In the genomic region with DNA sequence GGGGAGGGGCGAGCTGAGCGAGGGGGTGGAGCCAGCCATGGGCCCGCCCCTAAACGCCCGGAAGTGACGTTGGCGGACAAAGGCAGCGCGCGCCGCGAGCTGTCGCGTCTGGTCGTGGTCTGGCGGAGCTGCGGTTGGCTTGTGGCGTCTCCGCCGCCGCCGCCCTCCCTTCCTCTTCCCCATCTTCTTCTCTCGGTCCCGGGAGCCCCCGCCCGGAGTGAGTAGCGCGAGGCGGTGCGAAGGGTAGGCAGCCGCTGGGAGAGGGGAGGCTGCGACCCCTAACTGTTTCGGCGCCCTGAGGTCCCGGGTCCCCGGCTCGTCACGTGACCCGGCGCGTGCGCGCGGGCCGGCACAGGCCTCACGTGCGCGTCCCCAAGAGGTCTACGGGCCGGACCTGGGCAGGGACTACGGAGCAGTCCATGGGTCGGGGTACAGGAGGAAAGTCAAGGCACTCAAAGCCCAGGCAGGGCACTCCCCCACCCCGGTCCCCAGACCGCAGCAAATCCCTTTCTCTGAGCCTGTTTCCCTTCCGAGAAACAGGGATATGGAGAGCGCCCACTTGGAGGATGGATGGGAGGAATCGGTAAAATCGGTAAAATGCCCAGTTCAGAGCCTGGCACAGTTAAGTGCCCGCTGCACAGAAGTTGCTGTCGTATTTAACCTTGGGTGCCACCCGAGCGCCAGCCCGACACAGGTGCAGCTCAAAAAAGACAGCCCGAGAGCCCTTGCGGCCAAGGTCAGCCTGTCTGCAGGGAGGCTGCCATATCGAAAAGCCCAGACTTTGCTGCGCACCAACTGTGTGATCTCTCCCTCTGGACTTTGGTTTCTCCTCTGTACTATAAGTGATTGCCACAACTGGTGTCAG, we compare ENCODE assay signal across 1 cellular context.
TF ChIP-seq lines count a peak whose summit lies in the region.

A gene with protein sequence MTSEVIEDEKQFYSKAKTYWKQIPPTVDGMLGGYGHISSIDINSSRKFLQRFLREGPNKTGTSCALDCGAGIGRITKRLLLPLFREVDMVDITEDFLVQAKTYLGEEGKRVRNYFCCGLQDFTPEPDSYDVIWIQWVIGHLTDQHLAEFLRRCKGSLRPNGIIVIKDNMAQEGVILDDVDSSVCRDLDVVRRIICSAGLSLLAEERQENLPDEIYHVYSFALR (plus strand): TSS at position 85 of the 865 bp plus-strand sequence. CDS start 6,541 bp downstream, outside the sequence.

TF ChIP-seq in HepG2, 621 proteins besides CTCF, POLR2A, EP300 and RAD21 (continued from another document and continues in another):
- TF ChIP-seq, protein P1, sequence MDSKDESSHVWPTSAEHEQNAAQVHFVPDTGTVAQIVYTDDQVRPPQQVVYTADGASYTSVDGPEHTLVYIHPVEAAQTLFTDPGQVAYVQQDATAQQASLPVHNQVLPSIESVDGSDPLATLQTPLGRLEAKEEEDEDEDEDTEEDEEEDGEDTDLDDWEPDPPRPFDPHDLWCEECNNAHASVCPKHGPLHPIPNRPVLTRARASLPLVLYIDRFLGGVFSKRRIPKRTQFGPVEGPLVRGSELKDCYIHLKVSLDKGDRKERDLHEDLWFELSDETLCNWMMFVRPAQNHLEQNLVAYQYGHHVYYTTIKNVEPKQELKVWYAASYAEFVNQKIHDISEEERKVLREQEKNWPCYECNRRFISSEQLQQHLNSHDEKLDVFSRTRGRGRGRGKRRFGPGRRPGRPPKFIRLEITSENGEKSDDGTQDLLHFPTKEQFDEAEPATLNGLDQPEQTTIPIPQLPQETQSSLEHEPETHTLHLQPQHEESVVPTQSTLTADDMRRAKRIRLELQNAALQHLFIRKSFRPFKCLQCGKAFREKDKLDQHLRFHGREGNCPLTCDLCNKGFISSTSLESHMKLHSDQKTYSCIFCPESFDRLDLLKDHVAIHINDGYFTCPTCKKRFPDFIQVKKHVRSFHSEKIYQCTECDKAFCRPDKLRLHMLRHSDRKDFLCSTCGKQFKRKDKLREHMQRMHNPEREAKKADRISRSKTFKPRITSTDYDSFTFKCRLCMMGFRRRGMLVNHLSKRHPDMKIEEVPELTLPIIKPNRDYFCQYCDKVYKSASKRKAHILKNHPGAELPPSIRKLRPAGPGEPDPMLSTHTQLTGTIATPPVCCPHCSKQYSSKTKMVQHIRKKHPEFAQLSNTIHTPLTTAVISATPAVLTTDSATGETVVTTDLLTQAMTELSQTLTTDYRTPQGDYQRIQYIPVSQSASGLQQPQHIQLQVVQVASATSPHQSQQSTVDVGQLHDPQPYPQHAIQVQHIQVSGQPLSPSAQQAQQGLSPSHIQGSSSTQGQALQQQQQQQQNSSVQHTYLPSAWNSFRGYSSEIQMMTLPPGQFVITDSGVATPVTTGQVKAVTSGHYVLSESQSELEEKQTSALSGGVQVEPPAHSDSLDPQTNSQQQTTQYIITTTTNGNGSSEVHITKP (CRISPR knock-in tag; IDR thresholded peaks at IDR 0.05; ENCODE audit: low read depth), result no peak
- TF ChIP-seq RFX5 (IDR thresholded peaks at IDR 0.05; ENCODE audit: low read depth, low read length) (no peak), ZFX (CRISPR knock-in tag; IDR thresholded peaks at IDR 0.05; ENCODE audit: low read depth) (peak; percentile 67), POLR2AphosphoS5 (IDR thresholded peaks at IDR 0.05; ENCODE audit: low read depth, low read length) (peak; percentile 89), SAP130 (CRISPR knock-in tag; IDR thresholded peaks at IDR 0.05; ENCODE audit: low read depth) (peak; percentile 86), ZNF383 (CRISPR knock-in tag; IDR thresholded peaks at IDR 0.05; ENCODE audit: borderline replicate concordance) (no peak), ZNF331 (CRISPR knock-in tag; IDR thresholded peaks at IDR 0.05) (0 out of 2 replicates have a peak, but pooled peaks have one; percentile 12), ZNF569 (CRISPR knock-in tag; IDR thresholded peaks at IDR 0.05; ENCODE audit: borderline replicate concordance) (no peak), ZNF775 (CRISPR knock-in tag; IDR thresholded peaks at IDR 0.05; ENCODE audit: borderline replicate concordance) (no peak), ZNF713 (CRISPR knock-in tag; IDR thresholded peaks at IDR 0.05) (no peak), ZSCAN25 (CRISPR knock-in tag; IDR thresholded peaks at IDR 0.05) (peak; percentile 60; the same call in 1 of the 2 replicates), MTF1 (CRISPR knock-in tag; IDR thresholded peaks at IDR 0.05) (no peak), RFXAP (CRISPR knock-in tag; IDR thresholded peaks at IDR 0.05; ENCODE audit: borderline replicate concordance) (peak; percentile 76), XBP1 (CRISPR knock-in tag; IDR thresholded peaks at IDR 0.05) (no peak), TERF1 (CRISPR knock-in tag; IDR thresholded peaks at IDR 0.05) (0 out of 2 replicates have a peak, but pooled peaks have one; percentile 31), AHR (CRISPR knock-in tag; IDR thresholded peaks at IDR 0.05) (no peak), NFYB (CRISPR knock-in tag; IDR thresholded peaks at IDR 0.05) (no peak), ZBTB43 (CRISPR knock-in tag; conservative IDR thresholded peaks at IDR 0.05) (peak; percentile 48; the same call in 1 of the 2 replicates), NCOA2 (CRISPR knock-in tag; IDR thresholded peaks at IDR 0.05) (no peak), ELF3 (CRISPR knock-in tag; IDR thresholded peaks at IDR 0.05) (0 out of 2 replicates have a peak, but pooled peaks have one; percentile 49), TBL1XR1 (IDR thresholded peaks at IDR 0.05; ENCODE audit: borderline replicate concordance, low read length, partially characterized antibody) (peak; percentile 10), ZNF773 (CRISPR knock-in tag; IDR thresholded peaks at IDR 0.05; ENCODE audit: borderline replicate concordance) (no peak), NCOR1 (IDR thresholded peaks at IDR 0.05; ENCODE audit: borderline replicate concordance, low read length) (peak; percentile 38; the same call in 1 of the 2 replicates), ZIK1 (CRISPR knock-in tag; IDR thresholded peaks at IDR 0.05; ENCODE audit: borderline replicate concordance, low read depth) (peak; percentile 13; the same call in 1 of the 2 replicates), LRRFIP1 (CRISPR knock-in tag; conservative IDR thresholded peaks at IDR 0.05) (no peak; the same call in 1 of the 2 replicates), KAT8 (CRISPR knock-in tag; IDR thresholded peaks at IDR 0.05) (peak; percentile 86), RBAK (CRISPR knock-in tag; IDR thresholded peaks at IDR 0.05) (no peak), SOX13 (IDR thresholded peaks at IDR 0.05) (0 out of 2 replicates have a peak, but pooled peaks have one; percentile 11), SOX13 (CRISPR knock-in tag; conservative IDR thresholded peaks at IDR 0.05 in 1 of 2, IDR thresholded peaks at IDR 0.05 in 1 of 2) (0 out of 4 replicates have a peak, but pooled peaks of 1 of the 2 experiments have one; percentile 10), ZNF460 (CRISPR knock-in tag; IDR thresholded peaks at IDR 0.05; ENCODE audit: borderline replicate concordance) (no peak), ZNF33B (CRISPR knock-in tag; IDR thresholded peaks at IDR 0.05) (0 out of 2 replicates have a peak, but pooled peaks have one; percentile 43), BORCS8-MEF2B (CRISPR knock-in tag; IDR thresholded peaks at IDR 0.05) (peak; percentile 77), ZNF761 (CRISPR knock-in tag; conservative IDR thresholded peaks at IDR 0.05) (no peak), RFX3 (CRISPR knock-in tag; IDR thresholded peaks at IDR 0.05) (no peak)
- TF ChIP-seq, protein P2, sequence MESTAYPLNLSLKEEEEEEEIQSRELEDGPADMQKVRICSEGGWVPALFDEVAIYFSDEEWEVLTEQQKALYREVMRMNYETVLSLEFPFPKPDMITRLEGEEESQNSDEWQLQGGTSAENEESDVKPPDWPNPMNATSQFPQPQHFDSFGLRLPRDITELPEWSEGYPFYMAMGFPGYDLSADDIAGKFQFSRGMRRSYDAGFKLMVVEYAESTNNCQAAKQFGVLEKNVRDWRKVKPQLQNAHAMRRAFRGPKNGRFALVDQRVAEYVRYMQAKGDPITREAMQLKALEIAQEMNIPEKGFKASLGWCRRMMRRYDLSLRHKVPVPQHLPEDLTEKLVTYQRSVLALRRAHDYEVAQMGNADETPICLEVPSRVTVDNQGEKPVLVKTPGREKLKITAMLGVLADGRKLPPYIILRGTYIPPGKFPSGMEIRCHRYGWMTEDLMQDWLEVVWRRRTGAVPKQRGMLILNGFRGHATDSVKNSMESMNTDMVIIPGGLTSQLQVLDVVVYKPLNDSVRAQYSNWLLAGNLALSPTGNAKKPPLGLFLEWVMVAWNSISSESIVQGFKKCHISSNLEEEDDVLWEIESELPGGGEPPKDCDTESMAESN (CRISPR knock-in tag; conservative IDR thresholded peaks at IDR 0.05), result peak; percentile 63
- TF ChIP-seq, protein P3, sequence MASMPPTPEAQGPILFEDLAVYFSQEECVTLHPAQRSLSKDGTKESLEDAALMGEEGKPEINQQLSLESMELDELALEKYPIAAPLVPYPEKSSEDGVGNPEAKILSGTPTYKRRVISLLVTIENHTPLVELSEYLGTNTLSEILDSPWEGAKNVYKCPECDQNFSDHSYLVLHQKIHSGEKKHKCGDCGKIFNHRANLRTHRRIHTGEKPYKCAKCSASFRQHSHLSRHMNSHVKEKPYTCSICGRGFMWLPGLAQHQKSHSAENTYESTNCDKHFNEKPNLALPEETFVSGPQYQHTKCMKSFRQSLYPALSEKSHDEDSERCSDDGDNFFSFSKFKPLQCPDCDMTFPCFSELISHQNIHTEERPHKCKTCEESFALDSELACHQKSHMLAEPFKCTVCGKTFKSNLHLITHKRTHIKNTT (CRISPR knock-in tag; IDR thresholded peaks at IDR 0.05), result no peak
- TF ChIP-seq, protein P4, sequence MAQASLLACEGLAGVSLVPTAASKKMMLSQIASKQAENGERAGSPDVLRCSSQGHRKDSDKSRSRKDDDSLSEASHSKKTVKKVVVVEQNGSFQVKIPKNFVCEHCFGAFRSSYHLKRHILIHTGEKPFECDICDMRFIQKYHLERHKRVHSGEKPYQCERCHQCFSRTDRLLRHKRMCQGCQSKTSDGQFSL (CRISPR knock-in tag; IDR thresholded peaks at IDR 0.05), result 0 out of 2 replicates have a peak, but pooled peaks have one; percentile 24
- TF ChIP-seq, protein P5, sequence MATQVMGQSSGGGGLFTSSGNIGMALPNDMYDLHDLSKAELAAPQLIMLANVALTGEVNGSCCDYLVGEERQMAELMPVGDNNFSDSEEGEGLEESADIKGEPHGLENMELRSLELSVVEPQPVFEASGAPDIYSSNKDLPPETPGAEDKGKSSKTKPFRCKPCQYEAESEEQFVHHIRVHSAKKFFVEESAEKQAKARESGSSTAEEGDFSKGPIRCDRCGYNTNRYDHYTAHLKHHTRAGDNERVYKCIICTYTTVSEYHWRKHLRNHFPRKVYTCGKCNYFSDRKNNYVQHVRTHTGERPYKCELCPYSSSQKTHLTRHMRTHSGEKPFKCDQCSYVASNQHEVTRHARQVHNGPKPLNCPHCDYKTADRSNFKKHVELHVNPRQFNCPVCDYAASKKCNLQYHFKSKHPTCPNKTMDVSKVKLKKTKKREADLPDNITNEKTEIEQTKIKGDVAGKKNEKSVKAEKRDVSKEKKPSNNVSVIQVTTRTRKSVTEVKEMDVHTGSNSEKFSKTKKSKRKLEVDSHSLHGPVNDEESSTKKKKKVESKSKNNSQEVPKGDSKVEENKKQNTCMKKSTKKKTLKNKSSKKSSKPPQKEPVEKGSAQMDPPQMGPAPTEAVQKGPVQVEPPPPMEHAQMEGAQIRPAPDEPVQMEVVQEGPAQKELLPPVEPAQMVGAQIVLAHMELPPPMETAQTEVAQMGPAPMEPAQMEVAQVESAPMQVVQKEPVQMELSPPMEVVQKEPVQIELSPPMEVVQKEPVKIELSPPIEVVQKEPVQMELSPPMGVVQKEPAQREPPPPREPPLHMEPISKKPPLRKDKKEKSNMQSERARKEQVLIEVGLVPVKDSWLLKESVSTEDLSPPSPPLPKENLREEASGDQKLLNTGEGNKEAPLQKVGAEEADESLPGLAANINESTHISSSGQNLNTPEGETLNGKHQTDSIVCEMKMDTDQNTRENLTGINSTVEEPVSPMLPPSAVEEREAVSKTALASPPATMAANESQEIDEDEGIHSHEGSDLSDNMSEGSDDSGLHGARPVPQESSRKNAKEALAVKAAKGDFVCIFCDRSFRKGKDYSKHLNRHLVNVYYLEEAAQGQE (IDR thresholded peaks at IDR 0.05; ENCODE audit: borderline replicate concordance in 1 of 2, low read depth in 1 of 2, low read length in 2 of 2), result no peak
- TF ChIP-seq, protein P6, sequence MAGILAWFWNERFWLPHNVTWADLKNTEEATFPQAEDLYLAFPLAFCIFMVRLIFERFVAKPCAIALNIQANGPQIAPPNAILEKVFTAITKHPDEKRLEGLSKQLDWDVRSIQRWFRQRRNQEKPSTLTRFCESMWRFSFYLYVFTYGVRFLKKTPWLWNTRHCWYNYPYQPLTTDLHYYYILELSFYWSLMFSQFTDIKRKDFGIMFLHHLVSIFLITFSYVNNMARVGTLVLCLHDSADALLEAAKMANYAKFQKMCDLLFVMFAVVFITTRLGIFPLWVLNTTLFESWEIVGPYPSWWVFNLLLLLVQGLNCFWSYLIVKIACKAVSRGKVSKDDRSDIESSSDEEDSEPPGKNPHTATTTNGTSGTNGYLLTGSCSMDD (CRISPR knock-in tag; IDR thresholded peaks at IDR 0.05), result no peak
